In the genomic region with DNA sequence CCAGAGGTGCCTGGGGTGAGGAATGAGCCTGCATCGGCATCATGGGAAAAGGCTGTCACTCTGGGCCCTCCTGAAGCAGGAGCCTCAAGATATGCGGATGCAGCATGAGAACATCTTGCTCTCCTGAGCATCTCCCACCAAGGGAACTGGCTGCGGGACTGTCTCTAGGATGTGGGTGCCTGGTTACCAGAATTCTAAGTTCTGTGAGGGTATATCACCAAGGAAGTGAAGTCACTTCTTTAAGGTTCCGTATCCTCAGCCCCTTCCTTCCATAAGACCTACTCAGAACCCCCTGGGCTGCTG, we compare ENCODE assay signal across 27 cellular contexts.
"Had no signal": no experiment of that assay in that cellular context is flagged by ENCODE, and none has a peak within 500 bp of the region (broad histone marks: within the 10 kb centered on the region; RNA-seq: fewer than 3 reads in every experiment).

No MANE protein-coding gene starts in this region.

- H3K27ac ChIP-seq: colonic mucosa, dorsolateral prefrontal cortex, epithelial cell of prostate, esophagus squamous epithelium, gastrocnemius medialis, heart right ventricle, left lung, lower lobe of right lung had no signal

- H3K4me3 ChIP-seq: colonic mucosa, dorsolateral prefrontal cortex, esophagus squamous epithelium, gastrocnemius medialis, heart right ventricle, left lung, lower lobe of right lung, mucosa of descending colon had no signal

- DNase-seq: colonic mucosa; cortex of kidney; dermis blood vessel endothelial cell; dorsolateral prefrontal cortex; effector CD8-positive, alpha-beta T cell; effector memory CD8-positive, alpha-beta T cell; endodermal cell; erythroblast; esophagus squamous epithelium; foreskin fibroblast; foreskin melanocyte; gastrocnemius medialis; glutamatergic neuron; heart right ventricle; hippocampal formation; kidney; left cardiac atrium; left lung; left ventricle myocardium superior; lower lobe of right lung; mesenchymal stem cell; mucosa of descending colon; naive B cell had no signal

- H3K36me3 Mint-ChIP-seq: mesothelial cell of epicardium, naive B cell had no signal

- FAIRE-seq: endometrium, islet of Langerhans, kidney had no signal

- H3K36me3 ChIP-seq: colonic mucosa, esophagus squamous epithelium, gastrocnemius medialis, heart right ventricle, left lung, lower lobe of right lung had no signal

- H3K27me3 Mint-ChIP-seq: effector memory CD8-positive, alpha-beta T cell had no signal

- H3K4me1 Mint-ChIP-seq: endodermal cell had no signal

- H3K27me3 ChIP-seq: colonic mucosa, gastrocnemius medialis, left lung had no signal

- H3K9me3 ChIP-seq: colonic mucosa, esophagus squamous epithelium, gastrocnemius medialis, left lung, lower lobe of right lung, mucosa of descending colon had no signal

- H3K27ac Mint-ChIP-seq: endodermal cell, mesothelial cell of epicardium had no signal

- H3K4me1 ChIP-seq: colonic mucosa, esophagus squamous epithelium, gastrocnemius medialis, left lung, lower lobe of right lung had no signal

- ATAC-seq: effector memory CD8-positive, alpha-beta T cell; gastrocnemius medialis; heart right ventricle; left cardiac atrium; left lung; left ventricle myocardium superior; mucosa of descending colon had no signal

- H3K9me3 Mint-ChIP-seq: effector memory CD8-positive, alpha-beta T cell; endodermal cell; mesothelial cell of epicardium; naive B cell had no signal

- H3K4me3 Mint-ChIP-seq: endodermal cell, mesothelial cell of epicardium, naive B cell had no signal
